Comparison of ENCODE assay signal across 1 cellular context in the genomic region with DNA sequence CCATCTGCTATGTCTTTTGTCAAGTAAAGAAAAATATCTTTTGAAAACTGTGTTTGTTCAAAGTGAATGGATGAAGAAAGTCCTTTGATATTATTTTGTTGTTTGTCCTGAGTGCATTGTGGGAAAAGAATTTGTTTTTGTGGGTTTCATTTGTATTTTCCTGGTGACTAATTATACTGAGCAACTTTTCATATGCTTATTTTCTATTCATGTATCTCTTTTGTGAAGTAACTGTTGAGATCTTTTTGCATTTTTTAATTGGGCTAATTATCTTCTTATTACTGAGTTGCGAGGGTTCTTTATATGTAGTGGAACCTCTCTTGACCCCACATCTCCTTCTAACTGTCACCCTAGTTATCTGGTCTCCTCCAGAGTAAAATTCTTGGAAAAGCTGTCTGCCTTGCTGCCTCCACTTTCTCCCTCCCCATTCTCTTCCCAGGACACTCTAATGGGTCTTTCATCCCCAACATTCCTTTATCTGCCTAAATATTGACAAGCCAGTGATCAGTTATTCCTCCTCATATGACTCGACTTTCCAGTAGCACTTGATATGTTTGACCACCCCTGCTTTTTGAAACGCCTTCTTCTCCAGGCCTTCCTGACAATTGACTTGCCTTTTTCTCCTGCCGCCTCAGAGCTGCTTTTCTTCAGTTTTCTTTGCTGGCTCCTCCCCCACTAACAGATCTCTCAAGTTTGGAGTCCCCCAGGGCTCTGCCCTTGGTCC.
TF ChIP-seq lines count a peak whose summit lies in the region.

No MANE protein-coding gene starts in this region.

TF ChIP-seq in K562, 482 proteins besides CTCF, POLR2A, EP300 and RAD21 (continued from another document and continues in another):
- TF ChIP-seq NCOA2 (IDR thresholded peaks at IDR 0.05; ENCODE audit: partially characterized antibody in 2 of 2) = no peak
- 0 out of 2 replicates have a peak, but pooled peaks have one; percentile 13 for TF ChIP-seq MTA2 (IDR thresholded peaks at IDR 0.05; ENCODE audit: low read depth)
- TF ChIP-seq NCOR1 (IDR thresholded peaks at IDR 0.05) = peak; percentile 63
- TF ChIP-seq JUND (IDR thresholded peaks at IDR 0.05; ENCODE audit: borderline replicate concordance, low read depth, low read length) = no peak
- no peak; the same call in 2 of the 3 replicates for TF ChIP-seq JUND (tag; IDR thresholded peaks at IDR 0.05; ENCODE audit: borderline replicate concordance, low read depth, low read length)
- no peak for TF ChIP-seq ZSCAN32 (CRISPR knock-in tag; IDR thresholded peaks at IDR 0.05)
- TF ChIP-seq SMARCE1 (IDR thresholded peaks at IDR 0.05) = peak; percentile 56
- no peak for TF ChIP-seq ZNF644 (tag; IDR thresholded peaks at IDR 0.05; ENCODE audit: low read depth)
- peak; percentile 50; the same call in 1 of the 2 replicates for TF ChIP-seq STAT5A (IDR thresholded peaks at IDR 0.05; ENCODE audit: borderline replicate concordance, low read length)
- TF ChIP-seq, protein P1, sequence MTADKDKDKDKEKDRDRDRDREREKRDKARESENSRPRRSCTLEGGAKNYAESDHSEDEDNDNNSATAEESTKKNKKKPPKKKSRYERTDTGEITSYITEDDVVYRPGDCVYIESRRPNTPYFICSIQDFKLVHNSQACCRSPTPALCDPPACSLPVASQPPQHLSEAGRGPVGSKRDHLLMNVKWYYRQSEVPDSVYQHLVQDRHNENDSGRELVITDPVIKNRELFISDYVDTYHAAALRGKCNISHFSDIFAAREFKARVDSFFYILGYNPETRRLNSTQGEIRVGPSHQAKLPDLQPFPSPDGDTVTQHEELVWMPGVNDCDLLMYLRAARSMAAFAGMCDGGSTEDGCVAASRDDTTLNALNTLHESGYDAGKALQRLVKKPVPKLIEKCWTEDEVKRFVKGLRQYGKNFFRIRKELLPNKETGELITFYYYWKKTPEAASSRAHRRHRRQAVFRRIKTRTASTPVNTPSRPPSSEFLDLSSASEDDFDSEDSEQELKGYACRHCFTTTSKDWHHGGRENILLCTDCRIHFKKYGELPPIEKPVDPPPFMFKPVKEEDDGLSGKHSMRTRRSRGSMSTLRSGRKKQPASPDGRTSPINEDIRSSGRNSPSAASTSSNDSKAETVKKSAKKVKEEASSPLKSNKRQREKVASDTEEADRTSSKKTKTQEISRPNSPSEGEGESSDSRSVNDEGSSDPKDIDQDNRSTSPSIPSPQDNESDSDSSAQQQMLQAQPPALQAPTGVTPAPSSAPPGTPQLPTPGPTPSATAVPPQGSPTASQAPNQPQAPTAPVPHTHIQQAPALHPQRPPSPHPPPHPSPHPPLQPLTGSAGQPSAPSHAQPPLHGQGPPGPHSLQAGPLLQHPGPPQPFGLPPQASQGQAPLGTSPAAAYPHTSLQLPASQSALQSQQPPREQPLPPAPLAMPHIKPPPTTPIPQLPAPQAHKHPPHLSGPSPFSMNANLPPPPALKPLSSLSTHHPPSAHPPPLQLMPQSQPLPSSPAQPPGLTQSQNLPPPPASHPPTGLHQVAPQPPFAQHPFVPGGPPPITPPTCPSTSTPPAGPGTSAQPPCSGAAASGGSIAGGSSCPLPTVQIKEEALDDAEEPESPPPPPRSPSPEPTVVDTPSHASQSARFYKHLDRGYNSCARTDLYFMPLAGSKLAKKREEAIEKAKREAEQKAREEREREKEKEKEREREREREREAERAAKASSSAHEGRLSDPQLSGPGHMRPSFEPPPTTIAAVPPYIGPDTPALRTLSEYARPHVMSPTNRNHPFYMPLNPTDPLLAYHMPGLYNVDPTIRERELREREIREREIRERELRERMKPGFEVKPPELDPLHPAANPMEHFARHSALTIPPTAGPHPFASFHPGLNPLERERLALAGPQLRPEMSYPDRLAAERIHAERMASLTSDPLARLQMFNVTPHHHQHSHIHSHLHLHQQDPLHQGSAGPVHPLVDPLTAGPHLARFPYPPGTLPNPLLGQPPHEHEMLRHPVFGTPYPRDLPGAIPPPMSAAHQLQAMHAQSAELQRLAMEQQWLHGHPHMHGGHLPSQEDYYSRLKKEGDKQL (CRISPR knock-in tag; IDR thresholded peaks at IDR 0.05; ENCODE audit: borderline replicate concordance) = no peak
- TF ChIP-seq, protein P2, sequence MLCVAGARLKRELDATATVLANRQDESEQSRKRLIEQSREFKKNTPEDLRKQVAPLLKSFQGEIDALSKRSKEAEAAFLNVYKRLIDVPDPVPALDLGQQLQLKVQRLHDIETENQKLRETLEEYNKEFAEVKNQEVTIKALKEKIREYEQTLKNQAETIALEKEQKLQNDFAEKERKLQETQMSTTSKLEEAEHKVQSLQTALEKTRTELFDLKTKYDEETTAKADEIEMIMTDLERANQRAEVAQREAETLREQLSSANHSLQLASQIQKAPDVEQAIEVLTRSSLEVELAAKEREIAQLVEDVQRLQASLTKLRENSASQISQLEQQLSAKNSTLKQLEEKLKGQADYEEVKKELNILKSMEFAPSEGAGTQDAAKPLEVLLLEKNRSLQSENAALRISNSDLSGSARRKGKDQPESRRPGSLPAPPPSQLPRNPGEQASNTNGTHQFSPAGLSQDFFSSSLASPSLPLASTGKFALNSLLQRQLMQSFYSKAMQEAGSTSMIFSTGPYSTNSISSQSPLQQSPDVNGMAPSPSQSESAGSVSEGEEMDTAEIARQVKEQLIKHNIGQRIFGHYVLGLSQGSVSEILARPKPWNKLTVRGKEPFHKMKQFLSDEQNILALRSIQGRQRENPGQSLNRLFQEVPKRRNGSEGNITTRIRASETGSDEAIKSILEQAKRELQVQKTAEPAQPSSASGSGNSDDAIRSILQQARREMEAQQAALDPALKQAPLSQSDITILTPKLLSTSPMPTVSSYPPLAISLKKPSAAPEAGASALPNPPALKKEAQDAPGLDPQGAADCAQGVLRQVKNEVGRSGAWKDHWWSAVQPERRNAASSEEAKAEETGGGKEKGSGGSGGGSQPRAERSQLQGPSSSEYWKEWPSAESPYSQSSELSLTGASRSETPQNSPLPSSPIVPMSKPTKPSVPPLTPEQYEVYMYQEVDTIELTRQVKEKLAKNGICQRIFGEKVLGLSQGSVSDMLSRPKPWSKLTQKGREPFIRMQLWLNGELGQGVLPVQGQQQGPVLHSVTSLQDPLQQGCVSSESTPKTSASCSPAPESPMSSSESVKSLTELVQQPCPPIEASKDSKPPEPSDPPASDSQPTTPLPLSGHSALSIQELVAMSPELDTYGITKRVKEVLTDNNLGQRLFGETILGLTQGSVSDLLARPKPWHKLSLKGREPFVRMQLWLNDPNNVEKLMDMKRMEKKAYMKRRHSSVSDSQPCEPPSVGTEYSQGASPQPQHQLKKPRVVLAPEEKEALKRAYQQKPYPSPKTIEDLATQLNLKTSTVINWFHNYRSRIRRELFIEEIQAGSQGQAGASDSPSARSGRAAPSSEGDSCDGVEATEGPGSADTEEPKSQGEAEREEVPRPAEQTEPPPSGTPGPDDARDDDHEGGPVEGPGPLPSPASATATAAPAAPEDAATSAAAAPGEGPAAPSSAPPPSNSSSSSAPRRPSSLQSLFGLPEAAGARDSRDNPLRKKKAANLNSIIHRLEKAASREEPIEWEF (CRISPR knock-in tag; IDR thresholded peaks at IDR 0.05) = no peak
- TF ChIP-seq ZNF384 (IDR thresholded peaks at IDR 0.05; ENCODE audit: low read depth, low read length) = no peak
- TF ChIP-seq RBM22 (IDR thresholded peaks at IDR 0.05; ENCODE audit: low read depth, low read length, poor library complexity, severe bottlenecking) = no peak
- no peak for TF ChIP-seq MEF2A (IDR thresholded peaks at IDR 0.05; ENCODE audit: control insufficient read depth, low read depth, low read length)
- peak; percentile 50 for TF ChIP-seq RBBP5 (IDR thresholded peaks at IDR 0.05; ENCODE audit: borderline replicate concordance, insufficient read depth, low read length, poor library complexity, severe bottlenecking)
- no peak for TF ChIP-seq ZNF780A (CRISPR knock-in tag; IDR thresholded peaks at IDR 0.05)
- TF ChIP-seq TAL1 (IDR thresholded peaks at IDR 0.05) = peak; percentile 22; the same call in 1 of the 2 replicates
- TF ChIP-seq, protein P3, sequence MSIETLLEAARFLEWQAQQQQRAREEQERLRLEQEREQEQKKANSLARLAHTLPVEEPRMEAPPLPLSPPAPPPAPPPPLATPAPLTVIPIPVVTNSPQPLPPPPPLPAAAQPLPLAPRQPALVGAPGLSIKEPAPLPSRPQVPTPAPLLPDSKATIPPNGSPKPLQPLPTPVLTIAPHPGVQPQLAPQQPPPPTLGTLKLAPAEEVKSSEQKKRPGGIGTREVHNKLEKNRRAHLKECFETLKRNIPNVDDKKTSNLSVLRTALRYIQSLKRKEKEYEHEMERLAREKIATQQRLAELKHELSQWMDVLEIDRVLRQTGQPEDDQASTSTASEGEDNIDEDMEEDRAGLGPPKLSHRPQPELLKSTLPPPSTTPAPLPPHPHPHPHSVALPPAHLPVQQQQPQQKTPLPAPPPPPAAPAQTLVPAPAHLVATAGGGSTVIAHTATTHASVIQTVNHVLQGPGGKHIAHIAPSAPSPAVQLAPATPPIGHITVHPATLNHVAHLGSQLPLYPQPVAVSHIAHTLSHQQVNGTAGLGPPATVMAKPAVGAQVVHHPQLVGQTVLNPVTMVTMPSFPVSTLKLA (conservative IDR thresholded peaks at IDR 0.05) = no peak; a peak in 1 of 4 replicates
- peak; percentile 31; the same call in 1 of the 2 replicates for TF ChIP-seq MTA3 (IDR thresholded peaks at IDR 0.05; ENCODE audit: borderline replicate concordance)
- TF ChIP-seq HDGF (IDR thresholded peaks at IDR 0.05) = peak; percentile 40; the same call in 1 of the 2 replicates
- TF ChIP-seq CCNT2 (IDR thresholded peaks at IDR 0.05; ENCODE audit: borderline replicate concordance, extremely low read depth, insufficient read length, low read depth, low read length) = no peak
- TF ChIP-seq TOE1 (IDR thresholded peaks at IDR 0.05; ENCODE audit: borderline replicate concordance) = peak; percentile 57; the same call in 1 of the 2 replicates
- no peak for TF ChIP-seq TOE1 (CRISPR knock-in tag; IDR thresholded peaks at IDR 0.05; ENCODE audit: borderline replicate concordance, low read depth)
- TF ChIP-seq, protein P4, sequence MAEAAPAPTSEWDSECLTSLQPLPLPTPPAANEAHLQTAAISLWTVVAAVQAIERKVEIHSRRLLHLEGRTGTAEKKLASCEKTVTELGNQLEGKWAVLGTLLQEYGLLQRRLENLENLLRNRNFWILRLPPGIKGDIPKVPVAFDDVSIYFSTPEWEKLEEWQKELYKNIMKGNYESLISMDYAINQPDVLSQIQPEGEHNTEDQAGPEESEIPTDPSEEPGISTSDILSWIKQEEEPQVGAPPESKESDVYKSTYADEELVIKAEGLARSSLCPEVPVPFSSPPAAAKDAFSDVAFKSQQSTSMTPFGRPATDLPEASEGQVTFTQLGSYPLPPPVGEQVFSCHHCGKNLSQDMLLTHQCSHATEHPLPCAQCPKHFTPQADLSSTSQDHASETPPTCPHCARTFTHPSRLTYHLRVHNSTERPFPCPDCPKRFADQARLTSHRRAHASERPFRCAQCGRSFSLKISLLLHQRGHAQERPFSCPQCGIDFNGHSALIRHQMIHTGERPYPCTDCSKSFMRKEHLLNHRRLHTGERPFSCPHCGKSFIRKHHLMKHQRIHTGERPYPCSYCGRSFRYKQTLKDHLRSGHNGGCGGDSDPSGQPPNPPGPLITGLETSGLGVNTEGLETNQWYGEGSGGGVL (CRISPR knock-in tag; IDR thresholded peaks at IDR 0.05) = no peak
- TF ChIP-seq, protein P5, sequence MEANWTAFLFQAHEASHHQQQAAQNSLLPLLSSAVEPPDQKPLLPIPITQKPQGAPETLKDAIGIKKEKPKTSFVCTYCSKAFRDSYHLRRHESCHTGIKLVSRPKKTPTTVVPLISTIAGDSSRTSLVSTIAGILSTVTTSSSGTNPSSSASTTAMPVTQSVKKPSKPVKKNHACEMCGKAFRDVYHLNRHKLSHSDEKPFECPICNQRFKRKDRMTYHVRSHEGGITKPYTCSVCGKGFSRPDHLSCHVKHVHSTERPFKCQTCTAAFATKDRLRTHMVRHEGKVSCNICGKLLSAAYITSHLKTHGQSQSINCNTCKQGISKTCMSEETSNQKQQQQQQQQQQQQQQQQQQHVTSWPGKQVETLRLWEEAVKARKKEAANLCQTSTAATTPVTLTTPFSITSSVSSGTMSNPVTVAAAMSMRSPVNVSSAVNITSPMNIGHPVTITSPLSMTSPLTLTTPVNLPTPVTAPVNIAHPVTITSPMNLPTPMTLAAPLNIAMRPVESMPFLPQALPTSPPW (CRISPR knock-in tag; IDR thresholded peaks at IDR 0.05) = no peak
